ENCODE assay signal across 1 cellular context in genomic region chr15:45630958-45631691, GRCh38.
TF ChIP-seq lines count a peak whose summit lies in the region.

No MANE protein-coding gene starts in this region.

TF ChIP-seq in HEK293, 187 proteins besides CTCF, POLR2A, EP300 and RAD21 (continued from another document):
- TF ChIP-seq ZNF280C (tag by site-specific recombination; IDR thresholded peaks at IDR 0.05), result no peak
